19 cellular contexts compared by ENCODE assay signal in the genomic region with DNA sequence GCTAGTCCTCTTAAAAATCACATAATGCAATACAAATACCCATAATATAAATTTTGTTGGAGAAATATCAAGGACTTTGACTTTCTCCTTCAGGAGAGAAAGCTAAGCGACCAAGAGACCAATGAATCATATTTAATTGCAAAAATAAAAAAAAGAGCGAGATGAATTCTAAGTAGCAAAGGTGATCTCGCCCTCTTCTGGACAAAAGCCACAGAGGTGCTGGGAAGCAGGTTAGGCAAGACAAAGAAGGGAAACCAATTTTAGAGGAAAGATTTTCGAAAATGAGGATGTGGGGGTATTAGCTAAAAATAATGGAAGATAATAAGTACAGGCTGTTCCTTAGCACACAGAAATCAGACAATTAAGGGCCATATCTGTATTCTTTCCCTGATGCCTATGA.
DNase-seq lines count a peak whose midpoint lies in the region; ATAC-seq and TF ChIP-seq lines count a peak whose summit lies in the region.
"Had no signal": no experiment of that assay in that cellular context is flagged by ENCODE, and none has a peak within 500 bp of the region (broad histone marks: within the 10 kb centered on the region; RNA-seq: fewer than 3 reads in every experiment).

No MANE protein-coding gene starts in this region.

- no TSS peak for BruUV-seq in PC-3 (replicated peaks; lab: Mats Ljungman, UMichigan)

- H3K4me3 ChIP-seq in PC-3 (ENCODE audit: low read length) (no peak overlapping the region), kidney epithelial cell (ENCODE audit: low read depth, low read length) (no peak overlapping the region), Peyer's patch (no peak overlapping the region)
- H3K4me3 ChIP-seq: cardiac muscle cell, upper lobe of right lung had no signal

- DNase-seq in DMS 273 (lab: John Stamatoyannopoulos, UW; ENCODE audit: unreplicated experiment) (peak; percentile 8), DMS 273 treated with DMSO at 0.1 percent for 48 hours (lab: John Stamatoyannopoulos, UW) (no peak), GM10266 (ENCODE audit: extremely low spot score) (no peak), PC-3 (peak; percentile 45), kidney epithelial cell (ENCODE audit: low read depth) (no peak), NCI-H146 treated with DMSO at 0.1 percent for 48 hours (lab: John Stamatoyannopoulos, UW; ENCODE audit: unreplicated experiment) (no peak), epidermal melanocyte (ENCODE audit: insufficient read length, low spot score) (no peak), Peyer's patch (no peak)
- DNase-seq: activated CD4-positive, alpha-beta T cell treated with anti-CD3 and anti-CD28 coated beads, Interleukin-2, amount 50 U/mL, for 4 hours; amygdala; foreskin melanocyte; GDM1; NCI-H2107; posterior cingulate gyrus; stimulated activated naive CD8-positive, alpha-beta T cell treated with anti-CD3 and anti-CD28 coated beads, Interleukin-15, amount 100 ng/mL, for 72 hours; upper lobe of right lung had no signal

- H3K9ac ChIP-seq in PC-3 (ENCODE audit: low read length): no peak overlapping the region

- H4K20me1 ChIP-seq in PC-3 (ENCODE audit: low read length): no peaks in the 10 kb centered on the region

- ATAC-seq in PC-3: peak; percentile 38
- ATAC-seq: stimulated activated naive CD8-positive, alpha-beta T cell treated with anti-CD3 and anti-CD28 coated beads, Interleukin-15, amount 100 ng/mL, for 72 hours; upper lobe of right lung had no signal

- intact Hi-C loops in PC-3 (cut with micrococcal nuclease): loop anchor here (10.0 kb wide), 1 partner anchor 315 kb away; no protein-coding TSS in a partner anchor

- no peak overlapping the region for H2AFZ ChIP-seq in PC-3 (ENCODE audit: low read length)

- TF ChIP-seq CTCF in GM10266 (IDR thresholded peaks at IDR 0.05; ENCODE audit: control insufficient read depth, insufficient read depth, low read depth, missing control alignments) (peak; percentile 22), PC-3 (conservative IDR thresholded peaks at IDR 0.05; ENCODE audit: low read depth, low read length) (peak; percentile 65), kidney epithelial cell (IDR thresholded peaks at IDR 0.05; ENCODE audit: insufficient read depth, low read length, poor library complexity, severe bottlenecking) (peak; percentile 14), Peyer's patch (IDR thresholded peaks at IDR 0.05) (peak in 1 of 6 experiments; percentile 7)

- H3K79me2 ChIP-seq in PC-3 (ENCODE audit: low read length): no peaks in the 10 kb centered on the region

- H3F3A ChIP-seq in PC-3 (ENCODE audit: low read length, unreplicated experiment): no peaks in the 10 kb centered on the region

- no peak for TF ChIP-seq POLR2A in Peyer's patch (IDR thresholded peaks at IDR 0.05)

- H3K9me2 ChIP-seq in PC-3 (replicated peaks; ENCODE audit: low read length): no peaks in the 10 kb centered on the region

- H3K9me3 ChIP-seq in PC-3 (ENCODE audit: low read length): no peaks in the 10 kb centered on the region
- H3K9me3 ChIP-seq in Peyer's patch: no peaks in the 10 kb centered on the region
- H3K9me3 ChIP-seq: upper lobe of right lung had no signal

- CTCF ChIA-PET in PC-3 (lab: Charles Lee): no interaction called here

- H3K4me1 ChIP-seq in PC-3 (ENCODE audit: insufficient read depth, low read length) (no peaks in the 10 kb centered on the region), Peyer's patch (no peaks in the 10 kb centered on the region)
- H3K4me1 ChIP-seq: upper lobe of right lung had no signal

- POLR2A ChIA-PET in PC-3 (lab: Charles Lee; ENCODE audit: unreplicated experiment): no interaction called here

- H3K27ac ChIP-seq in PC-3 (ENCODE audit: low read length) (no peak overlapping the region), Peyer's patch (no peak overlapping the region)
- H3K27ac ChIP-seq: 22Rv1, cardiac muscle cell, epithelial cell of prostate, upper lobe of right lung had no signal

- H3K36me3 ChIP-seq in PC-3 (ENCODE audit: low read depth, low read length): no peaks in the 10 kb centered on the region
- no peaks in the 10 kb centered on the region for H3K36me3 ChIP-seq in kidney epithelial cell (ENCODE audit: control insufficient read depth, insufficient read depth, low read length)
- no peaks in the 10 kb centered on the region for H3K36me3 ChIP-seq in Peyer's patch
- H3K36me3 ChIP-seq: cardiac muscle cell, upper lobe of right lung had no signal

- no peak overlapping the region for H3K4me2 ChIP-seq in PC-3 (ENCODE audit: low read length)

- peaks cover 70% of the 10 kb centered on the region for H3K27me3 ChIP-seq in PC-3 (ENCODE audit: low read length)
- H3K27me3 ChIP-seq in kidney epithelial cell (ENCODE audit: control insufficient read depth, insufficient read depth, low read length): no peaks in the 10 kb centered on the region
- H3K27me3 ChIP-seq in Peyer's patch: no peaks in the 10 kb centered on the region
- H3K27me3 ChIP-seq: cardiac muscle cell, upper lobe of right lung had no signal

Comparison
In these comparisons a context has a peak if more than half of its experiments do, and no peak if none do; other contexts are left out.
1. DNase-seq: peak in DMS 273 (single experiment) and PC-3 (single experiment); none in DMS 273 treated with DMSO at 0.1 percent for 48 hours (single experiment), GM10266 (single experiment), kidney epithelial cell (single experiment), NCI-H146 treated with DMSO at 0.1 percent for 48 hours (single experiment), epidermal melanocyte (single experiment) and Peyer's patch (0 of 3).